ENCODE assay signal across 1 cellular context in the genomic region with DNA sequence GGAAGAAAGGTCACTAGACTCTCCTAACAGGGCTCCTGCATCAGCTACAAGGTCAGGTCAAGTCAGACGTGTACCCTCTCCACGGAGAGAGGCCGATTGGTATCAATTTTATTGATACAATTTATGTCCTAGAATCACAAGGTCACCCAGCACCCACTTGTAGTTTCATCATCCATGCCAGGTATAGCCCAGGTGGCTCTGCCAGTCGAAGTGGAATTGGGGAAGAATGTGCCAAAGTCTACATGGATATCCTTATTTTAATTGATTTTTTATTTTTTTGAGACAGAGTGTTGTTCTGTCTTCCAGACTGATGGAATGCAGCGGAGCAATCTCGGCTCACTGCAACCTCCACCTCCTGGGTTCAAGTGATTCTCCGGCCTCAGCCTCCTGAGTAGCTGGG.
TF ChIP-seq lines count a peak whose summit lies in the region.

No MANE protein-coding gene starts in this region.

TF ChIP-seq in HepG2, 621 proteins besides CTCF, POLR2A, EP300 and RAD21 (continued from another document):
- TF ChIP-seq KIAA2018 (CRISPR knock-in tag; IDR thresholded peaks at IDR 0.05; ENCODE audit: borderline replicate concordance) (no peak), SOX6 (IDR thresholded peaks at IDR 0.05) (no peak), SOX6 (CRISPR knock-in tag; IDR thresholded peaks at IDR 0.05) (no peak), ZFYVE20 (CRISPR knock-in tag; IDR thresholded peaks at IDR 0.05; ENCODE audit: borderline replicate concordance, low read depth) (no peak), SRSF4 (IDR thresholded peaks at IDR 0.05; ENCODE audit: low read depth, low read length, poor library complexity, severe bottlenecking) (no peak), KMT2B (CRISPR knock-in tag; IDR thresholded peaks at IDR 0.05) (no peak), NR1H2 (CRISPR knock-in tag; IDR thresholded peaks at IDR 0.05; ENCODE audit: borderline replicate concordance, low read depth) (no peak), RBM22 (optimal IDR thresholded peaks at IDR 0.05; ENCODE audit: low read length) (no peak), MAX (IDR thresholded peaks at IDR 0.05) (no peak), ZNF879 (CRISPR knock-in tag; IDR thresholded peaks at IDR 0.05) (no peak), XBP1 (CRISPR knock-in tag; IDR thresholded peaks at IDR 0.05) (no peak)
- TF ChIP-seq, protein P1, sequence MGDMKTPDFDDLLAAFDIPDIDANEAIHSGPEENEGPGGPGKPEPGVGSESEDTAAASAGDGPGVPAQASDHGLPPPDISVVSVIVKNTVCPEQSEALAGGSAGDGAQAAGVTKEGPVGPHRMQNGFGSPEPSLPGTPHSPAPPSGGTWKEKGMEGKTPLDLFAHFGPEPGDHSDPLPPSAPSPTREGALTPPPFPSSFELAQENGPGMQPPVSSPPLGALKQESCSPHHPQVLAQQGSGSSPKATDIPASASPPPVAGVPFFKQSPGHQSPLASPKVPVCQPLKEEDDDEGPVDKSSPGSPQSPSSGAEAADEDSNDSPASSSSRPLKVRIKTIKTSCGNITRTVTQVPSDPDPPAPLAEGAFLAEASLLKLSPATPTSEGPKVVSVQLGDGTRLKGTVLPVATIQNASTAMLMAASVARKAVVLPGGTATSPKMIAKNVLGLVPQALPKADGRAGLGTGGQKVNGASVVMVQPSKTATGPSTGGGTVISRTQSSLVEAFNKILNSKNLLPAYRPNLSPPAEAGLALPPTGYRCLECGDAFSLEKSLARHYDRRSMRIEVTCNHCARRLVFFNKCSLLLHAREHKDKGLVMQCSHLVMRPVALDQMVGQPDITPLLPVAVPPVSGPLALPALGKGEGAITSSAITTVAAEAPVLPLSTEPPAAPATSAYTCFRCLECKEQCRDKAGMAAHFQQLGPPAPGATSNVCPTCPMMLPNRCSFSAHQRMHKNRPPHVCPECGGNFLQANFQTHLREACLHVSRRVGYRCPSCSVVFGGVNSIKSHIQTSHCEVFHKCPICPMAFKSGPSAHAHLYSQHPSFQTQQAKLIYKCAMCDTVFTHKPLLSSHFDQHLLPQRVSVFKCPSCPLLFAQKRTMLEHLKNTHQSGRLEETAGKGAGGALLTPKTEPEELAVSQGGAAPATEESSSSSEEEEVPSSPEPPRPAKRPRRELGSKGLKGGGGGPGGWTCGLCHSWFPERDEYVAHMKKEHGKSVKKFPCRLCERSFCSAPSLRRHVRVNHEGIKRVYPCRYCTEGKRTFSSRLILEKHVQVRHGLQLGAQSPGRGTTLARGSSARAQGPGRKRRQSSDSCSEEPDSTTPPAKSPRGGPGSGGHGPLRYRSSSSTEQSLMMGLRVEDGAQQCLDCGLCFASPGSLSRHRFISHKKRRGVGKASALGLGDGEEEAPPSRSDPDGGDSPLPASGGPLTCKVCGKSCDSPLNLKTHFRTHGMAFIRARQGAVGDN (CRISPR knock-in tag; IDR thresholded peaks at IDR 0.05): no peak
TF ChIP-seq in HepG2: peak in this region for 0.
